24 cellular contexts compared by ENCODE assay signal in genomic region chr17:47064684-47065083, GRCh38.
DNase-seq lines count a peak whose midpoint lies in the region; ATAC-seq and TF ChIP-seq lines count a peak whose summit lies in the region.
"Had no signal": no experiment of that assay in that cellular context is flagged by ENCODE, and none has a peak within 500 bp of the region (broad histone marks: within the 10 kb centered on the region; RNA-seq: fewer than 3 reads in every experiment).

No MANE protein-coding gene starts in this region.

- H3K9me3 Mint-ChIP-seq in natural killer cell (no peaks in the 10 kb centered on the region), nephron (no peaks in the 10 kb centered on the region), type B pancreatic cell (no peaks in the 10 kb centered on the region)
- H3K9me3 Mint-ChIP-seq in natural killer cell treated with Interleukin-12 subunit alpha and Interleukin-12 subunit beta and Interleukin-15 and Interleukin-18, amount 100 ng/mL, for 72 hours = no peaks in the 10 kb centered on the region
- H3K9me3 Mint-ChIP-seq in activated T-helper 1 cell treated with anti-CD3 and anti-CD28 coated beads, Interleukin-12 subunit alpha, Interleukin-12 subunit beta, Interleukin-2, Interleukin-4 antibody, amounts not matched to agents 30 ng/mL and 10 ng/mL and 1 ng/mL, durations not matched to agents 14 hours and 24 hours and 36 hours = peaks cover 2% of the 10 kb centered on the region
- H3K9me3 Mint-ChIP-seq: CD8-positive, alpha-beta memory T cell had no signal

- no peaks in the 10 kb centered on the region for H3K36me3 Mint-ChIP-seq in natural killer cell
- H3K36me3 Mint-ChIP-seq in natural killer cell treated with Interleukin-12 subunit alpha and Interleukin-12 subunit beta and Interleukin-15 and Interleukin-18, amount 100 ng/mL, for 72 hours = peaks cover 5% of the 10 kb centered on the region
- H3K36me3 Mint-ChIP-seq in activated T-helper 1 cell treated with anti-CD3 and anti-CD28 coated beads, Interleukin-12 subunit alpha, Interleukin-12 subunit beta, Interleukin-2, Interleukin-4 antibody, amounts not matched to agents 30 ng/mL and 10 ng/mL and 1 ng/mL, durations not matched to agents 14 hours and 24 hours and 36 hours (ENCODE audit: low read depth) = peaks cover 11% of the 10 kb centered on the region
- peaks cover 6% of the 10 kb centered on the region for H3K36me3 Mint-ChIP-seq in nephron (ENCODE audit: low read depth)
- no peaks in the 10 kb centered on the region for H3K36me3 Mint-ChIP-seq in type B pancreatic cell

- no peaks in the 10 kb centered on the region for H3K36me3 ChIP-seq in mucosa of descending colon (ENCODE audit: low read depth)

- no peaks in the 10 kb centered on the region for H3K27me3 Mint-ChIP-seq in natural killer cell (ENCODE audit: low read depth in 2 of 2)
- no peaks in the 10 kb centered on the region for H3K27me3 Mint-ChIP-seq in natural killer cell treated with Interleukin-12 subunit alpha and Interleukin-12 subunit beta and Interleukin-15 and Interleukin-18, amount 100 ng/mL, for 72 hours
- H3K27me3 Mint-ChIP-seq in activated T-helper 1 cell treated with anti-CD3 and anti-CD28 coated beads, Interleukin-12 subunit alpha, Interleukin-12 subunit beta, Interleukin-2, Interleukin-4 antibody, amounts not matched to agents 30 ng/mL and 10 ng/mL and 1 ng/mL, durations not matched to agents 14 hours and 24 hours and 36 hours (ENCODE audit: insufficient read depth) = no peaks in the 10 kb centered on the region
- no peaks in the 10 kb centered on the region for H3K27me3 Mint-ChIP-seq in nephron (ENCODE audit: low read depth)
- no peaks in the 10 kb centered on the region for H3K27me3 Mint-ChIP-seq in type B pancreatic cell
- H3K27me3 Mint-ChIP-seq: B cell; CD4-positive, alpha-beta memory T cell; CD4-positive, CD25-positive, alpha-beta regulatory T cell; CD8-positive, alpha-beta memory T cell had no signal

- no peak overlapping the region for H3K4me3 ChIP-seq in mucosa of descending colon
- H3K4me3 ChIP-seq: A549; BLaER1 treated with 17β-estradiol and CSF1 and Interleukin-3, amounts not matched to agents 10 nM and 100 nM; GM12878 had no signal

- no peaks in the 10 kb centered on the region for H3K9me3 ChIP-seq in mucosa of descending colon
- H3K9me3 ChIP-seq: A549 had no signal

- ATAC-seq in natural killer cell = no peak
- no peak for ATAC-seq in natural killer cell treated with Interleukin-12 subunit alpha and Interleukin-12 subunit beta and Interleukin-15 and Interleukin-18, amount 100 ng/mL, for 72 hours
- no peak for ATAC-seq in mucosa of descending colon
- ATAC-seq: A549, GM12878 had no signal

- peak overlapping the region; percentile 33 to 51 for H3K27ac Mint-ChIP-seq in natural killer cell
- peak overlapping the region in 1 of 2 donors; percentile 29 for H3K27ac Mint-ChIP-seq in natural killer cell treated with Interleukin-12 subunit alpha and Interleukin-12 subunit beta and Interleukin-15 and Interleukin-18, amount 100 ng/mL, for 72 hours
- H3K27ac Mint-ChIP-seq in activated T-helper 1 cell treated with anti-CD3 and anti-CD28 coated beads, Interleukin-12 subunit alpha, Interleukin-12 subunit beta, Interleukin-2, Interleukin-4 antibody, amounts not matched to agents 30 ng/mL and 10 ng/mL and 1 ng/mL, durations not matched to agents 14 hours and 24 hours and 36 hours = no peak overlapping the region
- no peak overlapping the region for H3K27ac Mint-ChIP-seq in nephron
- H3K27ac Mint-ChIP-seq in type B pancreatic cell = no peak overlapping the region
- H3K27ac Mint-ChIP-seq: B cell; CD4-positive, alpha-beta memory T cell; CD4-positive, CD25-positive, alpha-beta regulatory T cell had no signal

- DNase-seq in natural killer cell = no peak
- DNase-seq in natural killer cell treated with Interleukin-12 subunit alpha and Interleukin-12 subunit beta and Interleukin-15 and Interleukin-18, amount 100 ng/mL, for 72 hours (ENCODE audit: low spot score) = no peak
- DNase-seq in activated T-helper 1 cell treated with anti-CD3 and anti-CD28 coated beads, Interleukin-12 subunit alpha, Interleukin-12 subunit beta, Interleukin-2, Interleukin-4 antibody, amounts not matched to agents 30 ng/mL and 10 ng/mL and 1 ng/mL, durations not matched to agents 14 hours and 24 hours and 36 hours (ENCODE audit: low spot score) = no peak
- DNase-seq in type B pancreatic cell (ENCODE audit: extremely low spot score, unreplicated experiment) = no peak
- DNase-seq in NCI-H446 treated with DMSO at 0.1 percent for 48 hours (lab: John Stamatoyannopoulos, UW) = no peak
- no peak for DNase-seq in mucosa of descending colon
- DNase-seq in retina = no peak
- DNase-seq: AML-193; CD4-positive, alpha-beta memory T cell; CD4-positive, CD25-positive, alpha-beta regulatory T cell; CD8-positive, alpha-beta memory T cell; COR-L47; DMS 273 treated with DMSO at 0.1 percent for 48 hours; DMS153; DMS53; DMS79; DND-41; EL; GDM1 had no signal

- TF ChIP-seq CTCF in natural killer cell (IDR thresholded peaks at IDR 0.05) (no peak), nephron (IDR thresholded peaks at IDR 0.05; ENCODE audit: unreplicated experiment in 3 of 3) (no peak), type B pancreatic cell (conservative IDR thresholded peaks at IDR 0.05) (no peak), mucosa of descending colon (IDR thresholded peaks at IDR 0.05) (no peak)

- peaks cover 5% of the 10 kb centered on the region for H3K4me1 ChIP-seq in mucosa of descending colon (ENCODE audit: low read depth)

- peak overlapping the region; percentile 42 for H3K4me3 Mint-ChIP-seq in natural killer cell
- no peak overlapping the region for H3K4me3 Mint-ChIP-seq in natural killer cell treated with Interleukin-12 subunit alpha and Interleukin-12 subunit beta and Interleukin-15 and Interleukin-18, amount 100 ng/mL, for 72 hours
- peak overlapping the region; percentile 25 for H3K4me3 Mint-ChIP-seq in activated T-helper 1 cell treated with anti-CD3 and anti-CD28 coated beads, Interleukin-12 subunit alpha, Interleukin-12 subunit beta, Interleukin-2, Interleukin-4 antibody, amounts not matched to agents 30 ng/mL and 10 ng/mL and 1 ng/mL, durations not matched to agents 14 hours and 24 hours and 36 hours
- H3K4me3 Mint-ChIP-seq in nephron = peak overlapping the region; percentile 56 to 61 (median 61)
- peak overlapping the region; percentile 21 for H3K4me3 Mint-ChIP-seq in type B pancreatic cell
- H3K4me3 Mint-ChIP-seq: B cell had no signal

- H3K4me1 Mint-ChIP-seq in natural killer cell (peaks cover 15 to 24% of the 10 kb centered on the region in 2 donors), nephron (peaks cover 25% of the 10 kb centered on the region), type B pancreatic cell (ENCODE audit: unreplicated experiment) (peaks cover 15% of the 10 kb centered on the region)
- H3K4me1 Mint-ChIP-seq in natural killer cell treated with Interleukin-12 subunit alpha and Interleukin-12 subunit beta and Interleukin-15 and Interleukin-18, amount 100 ng/mL, for 72 hours (ENCODE audit: low read depth in 2 of 2) = peaks cover 16 to 19% of the 10 kb centered on the region in 2 donors
- peaks cover 25% of the 10 kb centered on the region for H3K4me1 Mint-ChIP-seq in activated T-helper 1 cell treated with anti-CD3 and anti-CD28 coated beads, Interleukin-12 subunit alpha, Interleukin-12 subunit beta, Interleukin-2, Interleukin-4 antibody, amounts not matched to agents 30 ng/mL and 10 ng/mL and 1 ng/mL, durations not matched to agents 14 hours and 24 hours and 36 hours (ENCODE audit: low read depth)

- intact Hi-C loops in natural killer cell (cut with micrococcal nuclease) = loop anchor here (5.0 kb wide), 1 partner anchor 258 kb away; the partner anchor contains the start of gene EFCAB13
- intact Hi-C loops in activated T-helper 1 cell treated with anti-CD3 and anti-CD28 coated beads, Interleukin-12 subunit alpha, Interleukin-12 subunit beta, Interleukin-2, Interleukin-4 antibody, amounts not matched to agents 30 ng/mL and 10 ng/mL and 1 ng/mL, durations not matched to agents 14 hours and 24 hours and 36 hours (cut with micrococcal nuclease) = loop anchor here (5.0 kb wide), 1 partner anchor 142 kb away; the partner anchor contains the start of gene GOSR2
- intact Hi-C loops in mucosa of descending colon (cut with DNase I, micrococcal nuclease) = no loop called here

Comparison
In these comparisons a context has a peak if more than half of its experiments do, and no peak if none do; other contexts are left out.
1. H3K27ac Mint-ChIP-seq: peak in natural killer cell (2 of 2); none in activated T-helper 1 cell treated with anti-CD3 and anti-CD28 coated beads, Interleukin-12 subunit alpha, Interleukin-12 subunit beta, Interleukin-2, Interleukin-4 antibody, amounts not matched to agents 30 ng/mL and 10 ng/mL and 1 ng/mL, durations not matched to agents 14 hours and 24 hours and 36 hours (single experiment), nephron (0 of 3) and type B pancreatic cell (single experiment).
2. intact Hi-C loops: an anchor here in natural killer cell (5.0 kb wide) and activated T-helper 1 cell treated with anti-CD3 and anti-CD28 coated beads, Interleukin-12 subunit alpha, Interleukin-12 subunit beta, Interleukin-2, Interleukin-4 antibody, amounts not matched to agents 30 ng/mL and 10 ng/mL and 1 ng/mL, durations not matched to agents 14 hours and 24 hours and 36 hours (5.0 kb wide); none called in mucosa of descending colon.